ENCODE assay signal across 29 cellular contexts in genomic region chr1:161777250-161777649, GRCh38. TPM values are rescaled to one million over a fixed set of nuclear protein-coding genes. Genes with fewer than 3 reads are reported as not detected.
"Had no signal": no experiment of that assay in that cellular context is flagged by ENCODE, and none has a peak within 500 bp of the region (broad histone marks: within the 10 kb centered on the region; RNA-seq: fewer than 3 reads in every experiment).

No MANE protein-coding gene starts in this region.

- H3K36me3 Mint-ChIP-seq: type B pancreatic cell had no signal

- FAIRE-seq: colon, keratinocyte, pancreas, small intestine had no signal

- H3K4me3 Mint-ChIP-seq: activated CD4-positive, alpha-beta memory T cell treated with anti-CD3 and anti-CD28 coated beads, Interleukin-2, amount 10 ng/mL, durations not matched to agents 7 days and 5 days; activated CD4-positive, alpha-beta T cell treated with anti-CD3 and anti-CD28 coated beads, Interleukin-2, amount 10 ng/mL, durations not matched to agents 24 days and 14 days; activated naive CD4-positive, alpha-beta T cell treated with anti-CD3 and anti-CD28 coated beads, Interleukin-2, amount 50 U/mL, for 24 hours; activated T-cell treated with anti-CD3 and anti-CD28 coated beads, Interleukin-2, amount 50 U/mL, for 24 hours; neural crest cell; stimulated activated effector memory CD8-positive, alpha-beta T cell treated with anti-CD3 and anti-CD28 coated beads, Interleukin-12 subunit alpha, Interleukin-12 subunit beta, amount 100 ng/mL, for 72 hours; stimulated activated naive CD8-positive, alpha-beta T cell treated with anti-CD3 and anti-CD28 coated beads, Interleukin-15, amount 100 ng/mL, for 72 hours; type B pancreatic cell had no signal

- DNase-seq: activated CD4-positive, alpha-beta memory T cell treated with anti-CD3 and anti-CD28 coated beads, Interleukin-2, amount 10 ng/mL, durations not matched to agents 7 days and 5 days; activated CD4-positive, alpha-beta T cell treated with anti-CD3 and anti-CD28 coated beads, Interleukin-2, amount 10 ng/mL, durations not matched to agents 24 days and 14 days; activated CD8-positive, alpha-beta memory T cell treated with anti-CD3 and anti-CD28 coated beads, Interleukin-2, amount 50 U/mL, for 48 hours; activated gamma-delta T cell treated with Interleukin-2 at 50 U/mL for 16 hours; activated T-cell treated with anti-CD3 and anti-CD28 coated beads, Interleukin-2, amount 50 U/mL, for 24 hours; anterior cingulate cortex; effector CD8-positive, alpha-beta T cell; head of caudate nucleus; hippocampal formation; left cardiac atrium; left ventricle myocardium superior; nucleus accumbens; pancreas; retina; small intestine; stimulated activated CD4-positive, alpha-beta T cell treated with anti-CD3 and anti-CD28 coated beads, Interleukin-4, amount 100 ng/mL, for 24 hours; stimulated activated naive CD8-positive, alpha-beta T cell treated with anti-CD3 and anti-CD28 coated beads, Interleukin-15, amount 100 ng/mL, for 72 hours; substantia nigra; T-helper 9 cell; uterus; WERI-Rb-1 had no signal

- H3K9me3 ChIP-seq: pancreas, prostate gland, uterus had no signal

- H3K4me1 Mint-ChIP-seq: neural crest cell; stimulated activated effector memory CD8-positive, alpha-beta T cell treated with anti-CD3 and anti-CD28 coated beads, Interleukin-12 subunit alpha, Interleukin-12 subunit beta, amount 100 ng/mL, for 72 hours; stimulated activated naive CD8-positive, alpha-beta T cell treated with anti-CD3 and anti-CD28 coated beads, Interleukin-15, amount 100 ng/mL, for 72 hours had no signal

- H3K27ac Mint-ChIP-seq: activated CD4-positive, alpha-beta memory T cell treated with anti-CD3 and anti-CD28 coated beads, Interleukin-2, amount 10 ng/mL, durations not matched to agents 7 days and 5 days; activated CD4-positive, alpha-beta T cell treated with anti-CD3 and anti-CD28 coated beads, Interleukin-2, amount 10 ng/mL, durations not matched to agents 24 days and 14 days; activated naive CD4-positive, alpha-beta T cell treated with anti-CD3 and anti-CD28 coated beads, Interleukin-2, amount 50 U/mL, for 24 hours; activated T-cell treated with anti-CD3 and anti-CD28 coated beads, Interleukin-2, amount 50 U/mL, for 24 hours; stimulated activated effector memory CD8-positive, alpha-beta T cell treated with anti-CD3 and anti-CD28 coated beads, Interleukin-12 subunit alpha, Interleukin-12 subunit beta, amount 100 ng/mL, for 72 hours; stimulated activated naive CD8-positive, alpha-beta T cell treated with anti-CD3 and anti-CD28 coated beads, Interleukin-15, amount 100 ng/mL, for 72 hours; type B pancreatic cell had no signal

- H3K27me3 Mint-ChIP-seq: activated CD4-positive, alpha-beta memory T cell treated with anti-CD3 and anti-CD28 coated beads, Interleukin-2, amount 10 ng/mL, durations not matched to agents 7 days and 5 days; activated CD4-positive, alpha-beta T cell treated with anti-CD3 and anti-CD28 coated beads, Interleukin-2, amount 10 ng/mL, durations not matched to agents 24 days and 14 days; activated naive CD4-positive, alpha-beta T cell treated with anti-CD3 and anti-CD28 coated beads, Interleukin-2, amount 50 U/mL, for 24 hours; activated T-cell treated with anti-CD3 and anti-CD28 coated beads, Interleukin-2, amount 50 U/mL, for 24 hours; stimulated activated naive CD8-positive, alpha-beta T cell treated with anti-CD3 and anti-CD28 coated beads, Interleukin-15, amount 100 ng/mL, for 72 hours; type B pancreatic cell had no signal

- ATAC-seq: left cardiac atrium; left ventricle myocardium superior; pancreas; sciatic nerve; stimulated activated effector memory CD8-positive, alpha-beta T cell treated with anti-CD3 and anti-CD28 coated beads, Interleukin-12 subunit alpha, Interleukin-12 subunit beta, amount 100 ng/mL, for 72 hours; stimulated activated naive CD8-positive, alpha-beta T cell treated with anti-CD3 and anti-CD28 coated beads, Interleukin-15, amount 100 ng/mL, for 72 hours had no signal

- H3K9me3 Mint-ChIP-seq: activated CD4-positive, alpha-beta memory T cell treated with anti-CD3 and anti-CD28 coated beads, Interleukin-2, amount 10 ng/mL, durations not matched to agents 7 days and 5 days; activated CD4-positive, alpha-beta T cell treated with anti-CD3 and anti-CD28 coated beads, Interleukin-2, amount 10 ng/mL, durations not matched to agents 24 days and 14 days; activated naive CD4-positive, alpha-beta T cell treated with anti-CD3 and anti-CD28 coated beads, Interleukin-2, amount 50 U/mL, for 24 hours; activated T-cell treated with anti-CD3 and anti-CD28 coated beads, Interleukin-2, amount 50 U/mL, for 24 hours; neural crest cell; stimulated activated effector memory CD8-positive, alpha-beta T cell treated with anti-CD3 and anti-CD28 coated beads, Interleukin-12 subunit alpha, Interleukin-12 subunit beta, amount 100 ng/mL, for 72 hours; stimulated activated naive CD8-positive, alpha-beta T cell treated with anti-CD3 and anti-CD28 coated beads, Interleukin-15, amount 100 ng/mL, for 72 hours; type B pancreatic cell had no signal

- H3K4me3 ChIP-seq: pancreas, prostate gland, uterus had no signal

RNA-seq across cellular contexts. Expression of gene FCRLB, which starts 55.9 kb away (rescaled TPM):
- total RNA-seq: activated CD4-positive, alpha-beta T cell treated with anti-CD3 and anti-CD28 coated beads, Interleukin-2, amount 10 ng/mL, durations not matched to agents 24 days and 14 days had no signal
